In genomic region chr14:75391953-75392352, GRCh38 we compare ENCODE assay signal across 35 cellular contexts.
"Had no signal": no experiment of that assay in that cellular context is flagged by ENCODE, and none has a peak within 500 bp of the region (broad histone marks: within the 10 kb centered on the region; RNA-seq: fewer than 3 reads in every experiment).

No MANE protein-coding gene starts in this region.

- DNase-seq: activated effector memory CD4-positive, alpha-beta T cell treated with anti-CD3 and anti-CD28 coated beads, Interleukin-2, amount 50 U/mL, for 16 hours; activated effector memory CD4-positive, alpha-beta T cell treated with Interleukin-2 at 50 U/mL for 16 hours; activated gamma-delta T cell; activated gamma-delta T cell treated with Interleukin-2 at 50 U/mL for 16 hours; activated naive CD4-positive, alpha-beta T cell; activated naive CD4-positive, alpha-beta T cell treated with anti-CD3 and anti-CD28 coated beads for 36 hours; activated naive CD4-positive, alpha-beta T cell treated with anti-CD3 and anti-CD28 coated beads, Interleukin-2, amount 10 ng/mL, durations not matched to agents 7 days and 5 days; activated naive CD4-positive, alpha-beta T cell treated with anti-CD3 and anti-CD28 coated beads, Interleukin-2, amount 50 U/mL, for 16 hours; activated naive CD4-positive, alpha-beta T cell treated with Interleukin-2 at 50 U/mL for 16 hours; activated naive CD8-positive, alpha-beta T cell treated with anti-CD3 and anti-CD28 coated beads for 36 hours; activated naive CD8-positive, alpha-beta T cell treated with anti-CD3 and anti-CD28 coated beads, Interleukin-2, amount 10 ng/mL, durations not matched to agents 7 days and 5 days; activated naive CD8-positive, alpha-beta T cell treated with anti-CD3 and anti-CD28 coated beads, Interleukin-2, amount 50 U/mL, for 24 hours; activated T-cell treated with anti-CD3 and anti-CD28 coated beads for 4 hours; activated T-cell treated with anti-CD3 and anti-CD28 coated beads, Interleukin-2, amount 50 U/mL, for 1 hour; activated T-cell treated with anti-CD3 and anti-CD28 coated beads, Interleukin-2, amount 50 U/mL, for 24 hours; activated T-cell treated with anti-CD3 and anti-CD28 coated beads, Interleukin-2, amount 50 U/mL, for 4 hours; activated T-cell treated with anti-CD3 and anti-CD28 coated beads, Interleukin-2, amount 50 U/mL, for 48 hours; activated T-cell treated with anti-CD3 and anti-CD28 coated beads, Interleukin-2, amount 50 U/mL, for 72 hours; adrenal gland; amniotic stem cell; amygdala; anterior cingulate cortex; aorta; brain microvascular endothelial cell; caudate nucleus; central memory CD4-positive, alpha-beta T cell; cerebellar nuclear complex had no signal

- FAIRE-seq: astrocyte, bronchial epithelial cell had no signal

- H3K4me3 ChIP-seq: adrenal gland, ascending aorta, body of pancreas, breast epithelium, cardiac muscle cell had no signal

- H3K27ac ChIP-seq: adrenal gland, ascending aorta, body of pancreas, brain microvascular endothelial cell, breast epithelium, cardiac muscle cell had no signal

- H3K36me3 ChIP-seq: adrenal gland, ascending aorta, brain microvascular endothelial cell, breast epithelium, cardiac muscle cell had no signal

- H3K9me3 ChIP-seq: adrenal gland, ascending aorta, body of pancreas, breast epithelium had no signal

- ATAC-seq: activated naive CD4-positive, alpha-beta T cell treated with anti-CD3 and anti-CD28 coated beads, Interleukin-2, amount 50 U/mL, for 72 hours; activated naive CD8-positive, alpha-beta T cell treated with anti-CD3 and anti-CD28 coated beads, Interleukin-2, amount 50 U/mL, for 24 hours; activated T-cell treated with anti-CD3 and anti-CD28 coated beads, Interleukin-2, amount 50 U/mL, for 4 hours; activated T-cell treated with anti-CD3 and anti-CD28 coated beads, Interleukin-2, amount 50 U/mL, for 72 hours; activated T-helper 17 cell treated with anti-CD3 and anti-CD28 coated beads, Interleukin-2, amount 50 U/mL, for 72 hours; body of pancreas had no signal

- H3K27me3 ChIP-seq: adrenal gland, ascending aorta, body of pancreas, brain microvascular endothelial cell, breast epithelium, cardiac muscle cell had no signal

- H3K4me1 ChIP-seq: adrenal gland, body of pancreas, breast epithelium had no signal
